Comparison of ENCODE assay signal across 27 cellular contexts in genomic region chr5:62717211-62717927, GRCh38.
A peak's percentile ranks its signal among the peaks of the same experiment; 100 is the strongest.
DNase-seq lines count a peak whose midpoint lies in the region; ATAC-seq and TF ChIP-seq lines count a peak whose summit lies in the region.
"Had no signal": no experiment of that assay in that cellular context is flagged by ENCODE, and none has a peak within 500 bp of the region (broad histone marks: within the 10 kb centered on the region; RNA-seq: fewer than 3 reads in every experiment).

No MANE protein-coding gene starts in this region.

- DNase-seq in stimulated activated naive CD8-positive, alpha-beta T cell treated with anti-CD3 and anti-CD28 coated beads, Interleukin-15, amount 100 ng/mL, for 72 hours: no peak
- DNase-seq in stimulated activated naive CD8-positive, alpha-beta T cell treated with anti-CD3 and anti-CD28 coated beads, Interleukin-15, Interleukin-2, amounts not matched to agents 100 U/mL and 50 U/mL, for 24 hours: no peak
- DNase-seq in cardiac fibroblast (ENCODE audit: low read depth in 2 of 2) (peak; percentile 3 to 7), type B pancreatic cell (ENCODE audit: extremely low spot score, unreplicated experiment) (no peak), GM13977 (ENCODE audit: low spot score) (no peak)
- DNase-seq: activated CD4-positive, CD25-positive, alpha-beta regulatory T cell treated with anti-CD3 and anti-CD28 coated beads, Interleukin-2, amount 50 U/mL, for 72 hours; activated CD8-positive, alpha-beta T cell treated with anti-CD3 and anti-CD28 coated beads, Interleukin-2, amount 10 ng/mL, durations not matched to agents 7 days and 5 days; activated effector memory CD4-positive, alpha-beta T cell treated with Interleukin-2 at 50 U/mL for 16 hours; activated naive CD8-positive, alpha-beta T cell treated with anti-CD3 and anti-CD28 coated beads for 36 hours; activated T-cell treated with anti-CD3 and anti-CD28 coated beads for 4 hours; CD8-positive, alpha-beta memory T cell; DMS53; effector CD4-positive, alpha-beta T cell; erythroblast; foreskin melanocyte; hippocampal formation; kidney; lower lobe of right lung; NCI-H2081; NCI-H345; Right ventricle myocardium superior; stimulated activated CD8-positive, alpha-beta memory T cell treated with anti-CD3 and anti-CD28 coated beads, Interleukin-4, amount 100 ng/mL, for 48 hours; T-cell had no signal

- H3K27ac ChIP-seq in iPS-20b (ENCODE audit: low read length): no peak overlapping the region
- H3K27ac ChIP-seq: lower lobe of right lung had no signal

- no peak overlapping the region for H3K27ac Mint-ChIP-seq in stimulated activated naive CD8-positive, alpha-beta T cell treated with anti-CD3 and anti-CD28 coated beads, Interleukin-15, amount 100 ng/mL, for 72 hours
- peak overlapping the region; percentile 65 for H3K27ac Mint-ChIP-seq in type B pancreatic cell
- H3K27ac Mint-ChIP-seq: activated CD8-positive, alpha-beta T cell treated with anti-CD3 and anti-CD28 coated beads, Interleukin-2, amount 10 ng/mL, durations not matched to agents 7 days and 5 days; activated naive CD8-positive, alpha-beta T cell treated with anti-CD3 and anti-CD28 coated beads for 36 hours; CD8-positive, alpha-beta memory T cell; T-cell had no signal

- in situ Hi-C loops in GM13977 (cut with MboI; ENCODE audit: low pct_unique_long_range_greater_than_20kb, low sequenced_read_pairs, unreplicated experiment): no loop called here

- H3K27me3 Mint-ChIP-seq in stimulated activated naive CD8-positive, alpha-beta T cell treated with anti-CD3 and anti-CD28 coated beads, Interleukin-15, amount 100 ng/mL, for 72 hours: peaks cover 31% of the 10 kb centered on the region
- H3K27me3 Mint-ChIP-seq in type B pancreatic cell: no peaks in the 10 kb centered on the region
- H3K27me3 Mint-ChIP-seq: progenitor cell of endocrine pancreas had no signal

- H3K4me3 Mint-ChIP-seq in stimulated activated naive CD8-positive, alpha-beta T cell treated with anti-CD3 and anti-CD28 coated beads, Interleukin-15, amount 100 ng/mL, for 72 hours: no peak overlapping the region
- H3K4me3 Mint-ChIP-seq in type B pancreatic cell: peak overlapping the region; percentile 52
- H3K4me3 Mint-ChIP-seq: activated CD8-positive, alpha-beta T cell treated with anti-CD3 and anti-CD28 coated beads, Interleukin-2, amount 10 ng/mL, durations not matched to agents 7 days and 5 days; activated naive CD8-positive, alpha-beta T cell treated with anti-CD3 and anti-CD28 coated beads for 36 hours; CD8-positive, alpha-beta memory T cell; T-cell had no signal

- no peaks in the 10 kb centered on the region for H3K4me1 Mint-ChIP-seq in stimulated activated naive CD8-positive, alpha-beta T cell treated with anti-CD3 and anti-CD28 coated beads, Interleukin-15, amount 100 ng/mL, for 72 hours
- H3K4me1 Mint-ChIP-seq in type B pancreatic cell (ENCODE audit: unreplicated experiment): peaks cover 40% of the 10 kb centered on the region
- H3K4me1 Mint-ChIP-seq: activated naive CD8-positive, alpha-beta T cell treated with anti-CD3 and anti-CD28 coated beads for 36 hours; CD8-positive, alpha-beta memory T cell had no signal

- ATAC-seq in stimulated activated naive CD8-positive, alpha-beta T cell treated with anti-CD3 and anti-CD28 coated beads, Interleukin-15, amount 100 ng/mL, for 72 hours: peak; percentile 20
- no peak for ATAC-seq in stimulated activated naive CD8-positive, alpha-beta T cell treated with anti-CD3 and anti-CD28 coated beads, Interleukin-15, Interleukin-2, amounts not matched to agents 100 U/mL and 50 U/mL, for 24 hours
- ATAC-seq in HG03354 (IDR thresholded peaks at IDR 0.05; ENCODE audit: poor library complexity, severe bottlenecking, unreplicated experiment) (no peak), HG03135 (IDR thresholded peaks at IDR 0.05; ENCODE audit: unreplicated experiment) (no peak)
- ATAC-seq: activated CD8-positive, alpha-beta T cell treated with anti-CD3 and anti-CD28 coated beads, Interleukin-2, amount 10 ng/mL, durations not matched to agents 7 days and 5 days; lower lobe of right lung; T-cell had no signal

- no peaks in the 10 kb centered on the region for H3K36me3 Mint-ChIP-seq in type B pancreatic cell
- H3K36me3 Mint-ChIP-seq: activated naive CD8-positive, alpha-beta T cell treated with anti-CD3 and anti-CD28 coated beads for 36 hours; T-cell had no signal

- peak overlapping the region; percentile 13; the same call in 1 of the 2 replicates for H3K9ac ChIP-seq in iPS-20b (ENCODE audit: low read depth, low read length)

- no peaks in the 10 kb centered on the region for H3K9me3 Mint-ChIP-seq in stimulated activated naive CD8-positive, alpha-beta T cell treated with anti-CD3 and anti-CD28 coated beads, Interleukin-15, amount 100 ng/mL, for 72 hours
- H3K9me3 Mint-ChIP-seq in type B pancreatic cell: peaks cover 8% of the 10 kb centered on the region
- H3K9me3 Mint-ChIP-seq: activated naive CD8-positive, alpha-beta T cell treated with anti-CD3 and anti-CD28 coated beads for 36 hours; CD8-positive, alpha-beta memory T cell; T-cell had no signal

- H3K4me1 ChIP-seq in iPS-20b (ENCODE audit: insufficient read depth, low read length): peaks cover 31% of the 10 kb centered on the region
- H3K4me1 ChIP-seq: lower lobe of right lung had no signal

- H3K36me3 ChIP-seq in iPS-20b (ENCODE audit: insufficient read depth, low read depth, low read length): no peaks in the 10 kb centered on the region
- H3K36me3 ChIP-seq: lower lobe of right lung had no signal

- no peaks in the 10 kb centered on the region for H3K27me3 ChIP-seq in iPS-20b (ENCODE audit: insufficient read depth, low read length)

- H3K4me3 ChIP-seq in cardiac fibroblast (replicated peaks in 1 of 2; ENCODE audit: low read depth in 2 of 2, low read length in 2 of 2) (no peak overlapping the region), iPS-20b (ENCODE audit: low read length) (peak overlapping the region; percentile 28; the same call in 1 of the 2 replicates)
- H3K4me3 ChIP-seq: lower lobe of right lung had no signal

- no peak for TF ChIP-seq CTCF in cardiac fibroblast (IDR thresholded peaks at IDR 0.05; ENCODE audit: low read depth, low read length)
- TF ChIP-seq CTCF in type B pancreatic cell (conservative IDR thresholded peaks at IDR 0.05): no peak
- TF ChIP-seq CTCF in GM13977 (IDR thresholded peaks at IDR 0.05; ENCODE audit: extremely low read depth, insufficient read depth, missing control alignments): no peak

- no peaks in the 10 kb centered on the region for H3K9me3 ChIP-seq in iPS-20b (ENCODE audit: insufficient read depth, low read depth, low read length)
- H3K9me3 ChIP-seq: lower lobe of right lung had no signal

Comparison
In these comparisons a context has a peak if more than half of its experiments do, and no peak if none do; other contexts are left out.
1. DNase-seq: peak in cardiac fibroblast (2 of 2); none in stimulated activated naive CD8-positive, alpha-beta T cell treated with anti-CD3 and anti-CD28 coated beads, Interleukin-15, amount 100 ng/mL, for 72 hours (0 of 2), stimulated activated naive CD8-positive, alpha-beta T cell treated with anti-CD3 and anti-CD28 coated beads, Interleukin-15, Interleukin-2, amounts not matched to agents 100 U/mL and 50 U/mL, for 24 hours (single experiment), type B pancreatic cell (single experiment) and GM13977 (single experiment).